12 cellular contexts compared by ENCODE assay signal in genomic region chr18:79497638-79498081, GRCh38.
DNase-seq lines count a peak whose midpoint lies in the region; ATAC-seq and TF ChIP-seq lines count a peak whose summit lies in the region.
"Had no signal": no experiment of that assay in that cellular context is flagged by ENCODE, and none has a peak within 500 bp of the region (broad histone marks: within the 10 kb centered on the region; RNA-seq: fewer than 3 reads in every experiment).

No MANE protein-coding gene starts in this region.

- H3K4me3 ChIP-seq in DOHH2 (ENCODE audit: low read length) (peak overlapping the region; percentile 72), gastroesophageal sphincter (no peak overlapping the region), aorta (ENCODE audit: low read length in 2 of 2) (no peak overlapping the region)
- H3K4me3 ChIP-seq: SJSA1 had no signal

- peak; percentile 66 for DNase-seq in GM20000 (ENCODE audit: low spot score)
- DNase-seq in NCI-H1105 treated with DMSO at 0.1 percent for 48 hours (lab: John Stamatoyannopoulos, UW) = no peak
- no peak for DNase-seq in aorta
- DNase-seq: activated CD4-positive, alpha-beta T cell treated with anti-CD3 and anti-CD28 coated beads, Interleukin-2, amount 50 U/mL, for 48 hours; stimulated activated CD4-positive, alpha-beta T cell treated with anti-CD3 and anti-CD28 coated beads, Interleukin-2, amount 100 ng/mL, for 48 hours; trophoblast cell had no signal

- peaks cover 20% of the 10 kb centered on the region for H3F3A ChIP-seq in DOHH2 (ENCODE audit: control insufficient read depth, insufficient read depth)

- 38 to 46% methylated on average over 2 to 3 of the region's 4 CpGs for WGBS in gastroesophageal sphincter (ENCODE audit: low coverage in 1 of 2), 2 donors
- WGBS in aorta, 2 donors = 89 to 94% methylated on average over 4 of the region's 4 CpGs

- H3K27me3 ChIP-seq in DOHH2 (ENCODE audit: control insufficient read depth, low read length) (no peaks in the 10 kb centered on the region), gastroesophageal sphincter (no peaks in the 10 kb centered on the region), aorta (ENCODE audit: control insufficient read depth in 1 of 2, insufficient read depth in 2 of 2, low read length in 1 of 2) (no peaks in the 10 kb centered on the region)
- H3K27me3 ChIP-seq: SJSA1 had no signal

- ATAC-seq in HG03280 (IDR thresholded peaks at IDR 0.05; ENCODE audit: unreplicated experiment) (peak; percentile 51), gastroesophageal sphincter (no peak), aorta (ENCODE audit: low FRiP score) (no peak), SK-N-SH treated with all-trans-retinoic acid at 6 μM for 48 hours (no peak), GM19035 (IDR thresholded peaks at IDR 0.05; ENCODE audit: unreplicated experiment) (no peak)

- no peak for TF ChIP-seq CTCF in DOHH2 (IDR thresholded peaks at IDR 0.05; ENCODE audit: low read depth, low read length, poor library complexity, severe bottlenecking)
- no peak for TF ChIP-seq CTCF in GM20000 (IDR thresholded peaks at IDR 0.05; ENCODE audit: extremely low read depth, missing control alignments)
- TF ChIP-seq CTCF in gastroesophageal sphincter (IDR thresholded peaks at IDR 0.05) = no peak

- H3K9me3 ChIP-seq in DOHH2 (ENCODE audit: control insufficient read depth, insufficient read depth, low read length) (peaks cover 13% of the 10 kb centered on the region), gastroesophageal sphincter (peaks cover 0 to 13% (median 0%) of the 10 kb centered on the region in 3 donors), aorta (ENCODE audit: control insufficient read depth, low read length) (no peaks in the 10 kb centered on the region)

- H3K9me2 ChIP-seq in DOHH2 (replicated peaks; ENCODE audit: control insufficient read depth, low read length) = no peaks in the 10 kb centered on the region

- peak overlapping the region; percentile 98 for H3K4me2 ChIP-seq in DOHH2 (ENCODE audit: low read length)

- TF ChIP-seq EP300 in gastroesophageal sphincter (IDR thresholded peaks at IDR 0.05) = no peak

- TF ChIP-seq POLR2A in gastroesophageal sphincter (IDR thresholded peaks at IDR 0.05) = no peak

- no peaks in the 10 kb centered on the region for H4K20me1 ChIP-seq in DOHH2 (ENCODE audit: control insufficient read depth, insufficient read depth, low read depth, low read length)

- H3K4me1 ChIP-seq in DOHH2 (ENCODE audit: control insufficient read depth, low read length) (peaks cover 52% of the 10 kb centered on the region), gastroesophageal sphincter (peaks cover 0 to 19% (median 2%) of the 10 kb centered on the region in 3 donors), aorta (ENCODE audit: control insufficient read depth in 1 of 2, insufficient read depth in 2 of 2, low read length in 2 of 2) (no peaks in the 10 kb centered on the region)

- H3K27ac ChIP-seq in DOHH2 (ENCODE audit: low read depth, low read length) (peak overlapping the region; percentile 94), gastroesophageal sphincter (peak overlapping the region in 3 of 4 donors; percentile 61 to 71 (median 66)), aorta (ENCODE audit: low read depth in 1 of 2, low read length in 2 of 2) (no peak overlapping the region)
- H3K27ac ChIP-seq: SJSA1 had no signal

- peaks cover 21% of the 10 kb centered on the region for H3K36me3 ChIP-seq in DOHH2 (ENCODE audit: control insufficient read depth, low read length)
- peaks cover 0 to 35% of the 10 kb centered on the region in 2 donors for H3K36me3 ChIP-seq in gastroesophageal sphincter
- no peaks in the 10 kb centered on the region for H3K36me3 ChIP-seq in aorta (ENCODE audit: control insufficient read depth in 1 of 2, insufficient read depth in 2 of 2, low read length in 1 of 2)
- H3K36me3 ChIP-seq: SJSA1 had no signal

- H3K79me2 ChIP-seq in DOHH2 (ENCODE audit: control insufficient read depth, low read length) = peaks cover 10% of the 10 kb centered on the region

- intact Hi-C loops in aorta (cut with DNase I) = no loop called here

TF ChIP-seq in SK-N-SH treated with all-trans-retinoic acid at 6 μM for 48 hours, 23 proteins besides CTCF, POLR2A, EP300 and RAD21:
- TF ChIP-seq OSR1 (CRISPR knock-in tag; IDR thresholded peaks at IDR 0.05) (no peak), SNAI2 (CRISPR knock-in tag; IDR thresholded peaks at IDR 0.05) (no peak), ZFP3 (CRISPR knock-in tag; IDR thresholded peaks at IDR 0.05) (no peak), RARB (CRISPR knock-in tag; IDR thresholded peaks at IDR 0.05) (no peak), CREB5 (CRISPR knock-in tag; IDR thresholded peaks at IDR 0.05; ENCODE audit: low read depth) (no peak)
TF ChIP-seq in SK-N-SH treated with all-trans-retinoic acid at 6 μM for 48 hours: peak in this region for 0.

Comparison
In these comparisons a context has a peak if more than half of its experiments do, and no peak if none do; other contexts are left out.
1. H3K27ac ChIP-seq: peak in DOHH2 (single experiment) and gastroesophageal sphincter (3 of 4); none in aorta (0 of 2).